Comparison of ENCODE assay signal across 8 cellular contexts in genomic region chr12:54279632-54280400, GRCh38. TPM values are rescaled to one million over a fixed set of nuclear protein-coding genes. Genes with fewer than 3 reads are reported as not detected.
DNase-seq lines count a peak whose midpoint lies in the region; ATAC-seq, FAIRE-seq and TF ChIP-seq lines count a peak whose summit lies in the region.

Gene CBX5 (minus strand): TSS chr12:54280122. CDS start chr12:54257650, 22,472 bp downstream.

- intact Hi-C loops in Right ventricle myocardium superior (cut with DNase I) (loop anchor here (5.0 kb wide), 1 partner anchor 58 kb away; no protein-coding TSS in a partner anchor), pancreas (cut with DNase I) (no loop called here), tibial artery (cut with DNase I; ENCODE audit: low total_unique reads) (loop anchor here (2.0 kb wide), 1 partner anchor 79 kb away; no protein-coding TSS in a partner anchor)

- TF ChIP-seq CTCF in GM12864 (IDR thresholded peaks at IDR 0.05; ENCODE audit: low read depth, low read length, missing control alignments) (no peak), pancreas (IDR thresholded peaks at IDR 0.05) (no peak), tibial artery (IDR thresholded peaks at IDR 0.05) (no peak)

- peak within 1 kb of the TSS; percentile 95 to 96 (median 96) for H3K27ac ChIP-seq in pancreas
- H3K27ac ChIP-seq in tibial artery: peak within 1 kb of the TSS; percentile 90 to 91

- peak; percentile 67 for FAIRE-seq in pancreas (lab: Jason Lieb, UNC)

- DNase-seq in GM12864 (ENCODE audit: low read depth) (peak; percentile 98), NCI-H1105 treated with DMSO at 0.1 percent for 48 hours (lab: John Stamatoyannopoulos, UW) (peak; percentile 95), SKM-1 treated with dmso at 0.1 percent for 144 hours (lab: John Stamatoyannopoulos, UW; ENCODE audit: unreplicated experiment) (peak; percentile 89), Right ventricle myocardium superior (peak; percentile 99), pancreas (peak; percentile 99 to 100 (median 99)), tibial artery (peak; percentile 99 to 100)
- DNase-seq in activated naive CD8-positive, alpha-beta T cell treated with anti-CD3 and anti-CD28 coated beads, Interleukin-2, amount 50 U/mL, for 16 hours (ENCODE audit: low read depth, low spot score): peak; percentile 98

- peak within 1 kb of the TSS; percentile 98 for H3K4me3 ChIP-seq in GM12864 (ENCODE audit: low read depth, low read length)
- H3K4me3 ChIP-seq in pancreas: peak within 1 kb of the TSS; percentile 54 to 78 (median 76)
- H3K4me3 ChIP-seq in tibial artery: peak within 1 kb of the TSS; percentile 60 to 71

- H3K9me3 ChIP-seq in pancreas (no peaks in the 10 kb centered on the region), tibial artery (no peaks in the 10 kb centered on the region)

- ATAC-seq in HG02678 (IDR thresholded peaks at IDR 0.05; ENCODE audit: unreplicated experiment) (peak; percentile 71), Right ventricle myocardium superior (ENCODE audit: poor library complexity) (peak; percentile 88), pancreas (peak; percentile 81 to 89 (median 84))

- H3K27me3 ChIP-seq in pancreas: no peaks in the 10 kb centered on the region
- no peaks in the 10 kb centered on the region for H3K27me3 ChIP-seq in tibial artery

- WGBS in pancreas, 2 donors: 0% methylated on average over 46 of the region's 46 CpGs

- H3K36me3 ChIP-seq in pancreas (peaks cover 4 to 25% (median 12%) of the 10 kb centered on the region in 3 donors), tibial artery (peaks cover 28 to 31% (median 29%) of the 10 kb centered on the region in 3 donors)

- peaks cover 17 to 31% (median 23%) of the 10 kb centered on the region in 3 donors for H3K4me1 ChIP-seq in pancreas
- H3K4me1 ChIP-seq in tibial artery: peaks cover 0 to 57% (median 42%) of the 10 kb centered on the region in 4 donors

RNA-seq across cellular contexts. Expression of gene CBX5, which starts in this region (rescaled TPM):
- total RNA-seq in Right ventricle myocardium superior (41.0 TPM), pancreas (10 to 100 TPM; 22.7 to 41.4 (median 31.8) TPM)
- 10 to 100 TPM in 1 of 2 donors, 1 to 10 TPM in 1; 5.9 to 10.0 TPM for polyA plus RNA-seq in pancreas

Comparison
In these comparisons a context has a peak if more than half of its experiments do, and no peak if none do; other contexts are left out.
1. Peak in every context shown above with its lines: DNase-seq, ATAC-seq, H3K4me3 ChIP-seq and H3K27ac ChIP-seq.
2. intact Hi-C loops: an anchor here in Right ventricle myocardium superior (5.0 kb wide) and tibial artery (2.0 kb wide); none called in pancreas.